ENCODE assay signal across 19 cellular contexts in genomic region chr1:3646596-3646995, GRCh38. TPM values are rescaled to one million over a fixed set of nuclear protein-coding genes. Genes with fewer than 3 reads are reported as not detected.
DNase-seq lines count a peak whose midpoint lies in the region; ATAC-seq, FAIRE-seq and TF ChIP-seq lines count a peak whose summit lies in the region.
"Had no signal": no experiment of that assay in that cellular context is flagged by ENCODE, and none has a peak within 500 bp of the region (broad histone marks: within the 10 kb centered on the region; RNA-seq: fewer than 3 reads in every experiment).

No MANE protein-coding gene starts in this region.

- no peak overlapping the region for H2AFZ ChIP-seq in HepG2 (ENCODE audit: low read length)
- no peak overlapping the region for H2AFZ ChIP-seq in GM12878 (ENCODE audit: control insufficient read depth, low read depth, low read length)
- H2AFZ ChIP-seq: GM23248 had no signal

- WGBS in right lobe of liver (ENCODE audit: insufficient coverage, low coverage, low lambda C conversion rate, missing lambda C conversion rate): 91% methylated on average over 12 of the region's 20 CpGs
- 97% methylated on average over 20 of the region's 20 CpGs for WGBS in HepG2 (ENCODE audit: low lambda C conversion rate)
- 95% methylated on average over 20 of the region's 20 CpGs for WGBS in GM12878 (ENCODE audit: insufficient coverage, insufficient replicate concordance, low lambda C conversion rate, missing lambda C conversion rate)
- 92 to 94% (median 92%) methylated on average over 20 of the region's 20 CpGs for WGBS in psoas muscle, 3 donors

- TF ChIP-seq POLR2A in right lobe of liver (IDR thresholded peaks at IDR 0.05) (no peak), HepG2 (IDR thresholded peaks at IDR 0.05; ENCODE audit: insufficient read depth in 1 of 2, low read depth in 2 of 2, low read length in 2 of 2) (no peak), GM12878 (IDR thresholded peaks at IDR 0.05; ENCODE audit: low read depth, low read length) (no peak)

- H3K4me2 ChIP-seq in HepG2 (ENCODE audit: low read depth, low read length): no peak overlapping the region
- no peak overlapping the region for H3K4me2 ChIP-seq in GM12878 (ENCODE audit: control insufficient read depth, insufficient read depth)

- H3K27ac ChIP-seq in right lobe of liver: no peak overlapping the region
- no peak overlapping the region for H3K27ac ChIP-seq in HepG2 (ENCODE audit: extremely low read length, insufficient read depth, low read length)
- H3K27ac ChIP-seq in GM12878 (ENCODE audit: control insufficient read depth, insufficient read depth): no peak overlapping the region
- no peak overlapping the region for H3K27ac ChIP-seq in psoas muscle
- H3K27ac ChIP-seq: GM23248 had no signal

- no peak for ATAC-seq in right lobe of liver
- no peak for ATAC-seq in HepG2
- ATAC-seq in GM12878: no peak
- no peak for ATAC-seq in GM21825 (IDR thresholded peaks at IDR 0.05; ENCODE audit: unreplicated experiment)
- ATAC-seq in psoas muscle: no peak

- SMC1A ChIA-PET in GM12878 (lab: Charles Lee; ENCODE audit: uncharacterized antibody, unreplicated experiment): interaction anchor here (1.6 kb wide), 1 partner anchor 20 kb away, joined by 7 read pairs; no protein-coding TSS in a partner anchor

- intact Hi-C loops in right lobe of liver (cut with DNase I) (no loop called here), HepG2 (cut with micrococcal nuclease; ENCODE audit: unreplicated experiment) (no loop called here), GM12878 (cut with micrococcal nuclease; ENCODE audit: unreplicated experiment) (no loop called here), posterior vena cava (cut with DNase I) (no loop called here), psoas muscle (cut with DNase I) (loop anchor here in 1 of 2 donors (10.0 kb wide), 1 partner anchor 258 kb away; the partner anchor contains the start of gene C1orf174)

- TF ChIP-seq EP300 in HepG2 (IDR thresholded peaks at IDR 0.05; ENCODE audit: low read depth in 2 of 2, low read length in 2 of 2) (no peak), HepG2 (CRISPR knock-in tag; IDR thresholded peaks at IDR 0.05; ENCODE audit: borderline replicate concordance) (no peak), GM12878 (IDR thresholded peaks at IDR 0.05; ENCODE audit: borderline replicate concordance in 1 of 2, control insufficient read depth in 1 of 2, low read depth in 2 of 2, low read length in 2 of 2) (no peak)

- H3K4me3 ChIP-seq in right lobe of liver (no peak overlapping the region), HepG2 (replicated peaks in 1 of 3; ENCODE audit: insufficient read depth in 1 of 3, low read depth in 2 of 3, low read length in 3 of 3) (no peak overlapping the region), GM12878 (no peak overlapping the region), psoas muscle (no peak overlapping the region)
- H3K4me3 ChIP-seq: GM23248, HAP-1 had no signal

- H3K79me2 ChIP-seq in HepG2 (ENCODE audit: insufficient read depth, low read length): peaks cover 7% of the 10 kb centered on the region
- H3K79me2 ChIP-seq in GM12878 (ENCODE audit: control insufficient read depth, insufficient read depth, low read length): peaks cover 20% of the 10 kb centered on the region

- in situ Hi-C loops in HepG2 (cut with HindIII; ENCODE audit: extremely low pct_ligation_motif_present, low pct_unique_long_range_greater_than_20kb) (no loop called here), GM12878 (cut with MboI) (no loop called here)

- CTCF ChIA-PET in HepG2 (lab: Yijun Ruan, JAX; ENCODE audit: low intra/inter-chr PET ratio, low total read pairs) (no interaction called here), GM12878 (lab: Yijun Ruan, JAX) (interaction anchor here (3.6 kb wide), 1 partner anchor 78 kb away, joined by 14 read pairs; no protein-coding TSS in a partner anchor)

- BruUV-seq in HepG2 (replicated peaks; lab: Mats Ljungman, UMichigan) (no TSS peak), GM12878 (replicated peaks; lab: Mats Ljungman, UMichigan) (no TSS peak)

- H3K27me3 ChIP-seq in right lobe of liver (peaks cover 10 to 13% of the 10 kb centered on the region in 2 donors), HepG2 (ENCODE audit: control insufficient read depth in 1 of 2, insufficient read depth in 2 of 2, low read length in 2 of 2) (peaks cover 0 to 5% of the 10 kb centered on the region in 2 experiments; a peak in 1 of 5 replicates), GM12878 (replicated peaks in 1 of 2; ENCODE audit: control insufficient read depth in 2 of 2, insufficient read depth in 2 of 2, low read length in 1 of 2) (no peaks in the 10 kb centered on the region), psoas muscle (ENCODE audit: insufficient read depth in 3 of 3, low read length in 2 of 3) (peaks cover 0 to 14% (median 13%) of the 10 kb centered on the region in 3 donors)

- POLR2A ChIA-PET in HepG2 (lab: Yijun Ruan, JAX) (no interaction called here), GM12878 (lab: Charles Lee) (interaction anchor here (2.1 kb wide), 1 partner anchor 11 kb away, joined by 5 read pairs; no protein-coding TSS in a partner anchor)

- H4K20me1 ChIP-seq in HepG2 (ENCODE audit: insufficient read depth, low read length) (no peaks in the 10 kb centered on the region), GM12878 (ENCODE audit: control insufficient read depth, insufficient read depth) (no peaks in the 10 kb centered on the region)

- H3K4me1 ChIP-seq in right lobe of liver (peaks cover 0 to 15% (median 0%) of the 10 kb centered on the region in 4 donors), HepG2 (ENCODE audit: insufficient read depth, low read length) (peaks cover 14% of the 10 kb centered on the region), GM12878 (ENCODE audit: control insufficient read depth, insufficient read depth, low read length) (peaks cover 8% of the 10 kb centered on the region), psoas muscle (peaks cover 8% of the 10 kb centered on the region)

- DNase-seq in right lobe of liver: peak in 2 of 3 donors; percentile 21 to 32
- no peak for DNase-seq in HepG2 (ENCODE audit: low spot score)
- DNase-seq in GM12878 (ENCODE audit: low read depth, low spot score): no peak
- DNase-seq in posterior vena cava (ENCODE audit: low spot score): peak; percentile 53
- no peak for DNase-seq in SW 1271 (lab: John Stamatoyannopoulos, UW)
- DNase-seq in psoas muscle: no peak
- DNase-seq: C1 segment of cervical spinal cord; CD4-positive, CD25-positive, alpha-beta regulatory T cell; CD8-positive, alpha-beta memory T cell; COR-L47; DMS 273 treated with DMSO at 0.1 percent for 48 hours; DMS53; DND-41; EL; GM23248 had no signal

- H3K36me3 ChIP-seq in right lobe of liver (peaks cover 0 to 13% (median 0%) of the 10 kb centered on the region in 4 donors), HepG2 (replicated peaks in 1 of 2; ENCODE audit: control insufficient read depth in 1 of 2, insufficient read depth in 2 of 2, low read length in 2 of 2) (peaks cover 8 to 12% of the 10 kb centered on the region in 2 experiments; a peak in 3 of 5 replicates), GM12878 (ENCODE audit: control insufficient read depth in 2 of 2, insufficient read depth in 2 of 2, low read length in 1 of 2) (peaks cover 1 to 20% of the 10 kb centered on the region in 2 experiments; a peak in 3 of 4 replicates), psoas muscle (ENCODE audit: insufficient read depth in 1 of 2, low read depth in 1 of 2) (peaks cover 0 to 42% of the 10 kb centered on the region in 2 donors)

- H3K9ac ChIP-seq in HepG2 (ENCODE audit: insufficient read depth, low read depth, low read length) (no peak overlapping the region), GM12878 (ENCODE audit: control insufficient read depth, insufficient read depth, low read length) (no peak overlapping the region)
- H3K9ac ChIP-seq: GM23248 had no signal

- RAD21 ChIA-PET in GM12878 (lab: Charles Lee; ENCODE audit: unreplicated experiment): no interaction called here

- FAIRE-seq in HepG2 (lab: Jason Lieb, UNC): no peak
- FAIRE-seq in GM12878 (lab: Jason Lieb, UNC): no peak
- FAIRE-seq: GM12891, GM19239 had no signal

- no peak for TF ChIP-seq CTCF in right lobe of liver (IDR thresholded peaks at IDR 0.05)
- no peak for TF ChIP-seq CTCF in HepG2 (CRISPR knock-in tag; IDR thresholded peaks at IDR 0.05)
- no peak for TF ChIP-seq CTCF in GM12878 (IDR thresholded peaks at IDR 0.05 in 2 of 3, conservative IDR thresholded peaks at IDR 0.05 in 1 of 3; ENCODE audit: control insufficient read depth in 2 of 3, extremely low read depth in 1 of 3, insufficient read depth in 1 of 3, low read depth in 3 of 3, low read length in 3 of 3)
- TF ChIP-seq CTCF in psoas muscle (IDR thresholded peaks at IDR 0.05): no peak

- TF ChIP-seq RAD21 in HepG2 (CRISPR knock-in tag; IDR thresholded peaks at IDR 0.05) (no peak), GM12878 (IDR thresholded peaks at IDR 0.05; ENCODE audit: insufficient read depth, low read depth, low read length) (no peak)

- H3K9me3 ChIP-seq in right lobe of liver: no peaks in the 10 kb centered on the region
- H3K9me3 ChIP-seq in HepG2 (ENCODE audit: low read length): no peaks in the 10 kb centered on the region
- no peaks in the 10 kb centered on the region for H3K9me3 ChIP-seq in GM12878 (replicated peaks; ENCODE audit: control insufficient read depth, insufficient read depth, low read length)
- no peaks in the 10 kb centered on the region for H3K9me3 ChIP-seq in psoas muscle
- H3K9me3 ChIP-seq: HAP-1 had no signal

RNA-seq across cellular contexts. Expression of gene WRAP73, which starts 3.3 kb away (rescaled TPM):
- 1 to 10 TPM; 5.6 to 9.1 (median 7.1) TPM for total RNA-seq in right lobe of liver
- total RNA-seq in HepG2 (2016; rRNA removed; fragmentation: Illumina TruSeq; extraction: Trizol): 18.1 and 21.0 TPM in 2 replicates
- total RNA-seq in HepG2 (2016; cell fraction: cytosol; rRNA removed; fragmentation: Illumina TruSeq; extraction: Trizol; ENCODE audit: low read depth): 5.0 and 5.8 TPM in 2 replicates
- total RNA-seq in HepG2 (2016; cell fraction: insoluble cytoplasmic fraction; rRNA removed; fragmentation: Illumina TruSeq; extraction: Trizol): 20.2 and 20.3 TPM in 2 replicates
- 8.8 and 10.8 TPM in 2 replicates for total RNA-seq in HepG2 (2016; cell fraction: membrane; rRNA removed; fragmentation: Illumina TruSeq; extraction: Trizol)
- total RNA-seq in HepG2 (2016; cell fraction: nucleus; rRNA removed; fragmentation: Illumina TruSeq; extraction: Trizol): 14.3 and 17.1 TPM in 2 replicates
- polyA plus RNA-seq in HepG2 (2011; rRNA removed): 40.4 and 44.1 TPM in 2 replicates
- 27.5 and 35.0 TPM in 2 replicates for polyA plus RNA-seq in HepG2 (2011; cell fraction: cytosol; rRNA removed)
- polyA plus RNA-seq in HepG2 (2011; cell fraction: nucleus; rRNA removed): 78.4 and 79.9 TPM in 2 replicates
- 12.9 and 18.3 TPM in 2 replicates for polyA plus RNA-seq in HepG2 (2012)
- polyA plus RNA-seq in HepG2 (2016; cell fraction: cytosol; fragmentation: Illumina TruSeq; extraction: Trizol; ENCODE audit: low read depth): 5.5 TPM in 2 replicates
- 19.4 and 25.1 TPM in 2 replicates for polyA plus RNA-seq in HepG2 (2016; cell fraction: insoluble cytoplasmic fraction; fragmentation: Illumina TruSeq; extraction: Trizol; ENCODE audit: low read depth)
- 6.3 and 7.2 TPM in 2 replicates for polyA plus RNA-seq in HepG2 (2016; cell fraction: membrane; fragmentation: Illumina TruSeq; extraction: Trizol; ENCODE audit: low read depth)
- 41.4 and 53.5 TPM in 2 replicates for polyA plus RNA-seq in HepG2 (2016; cell fraction: nucleus; fragmentation: Illumina TruSeq; extraction: Trizol; ENCODE audit: insufficient read depth, low read depth)
- polyA minus RNA-seq in HepG2 (2011; rRNA and poly(A)+ RNA removed; ENCODE audit: low replicate concordance): 43.7 and 46.5 TPM in 2 replicates
- polyA minus RNA-seq in HepG2 (2011; cell fraction: cytosol; rRNA and poly(A)+ RNA removed): 11.9 and 16.4 TPM in 2 replicates
- polyA minus RNA-seq in HepG2 (2011; cell fraction: nucleus; rRNA and poly(A)+ RNA removed): 18.4 and 19.5 TPM in 2 replicates
- 44.4 and 44.8 TPM in 2 replicates for total RNA-seq in GM12878 (2013; cell fraction: nucleolus; rRNA removed)
- 41.9 and 49.1 TPM in 2 replicates for total RNA-seq in GM12878 (2014; rRNA removed)
- 22.8 and 23.8 TPM in 2 replicates for total RNA-seq in GM12878 (2014; rRNA removed; fragmentation: Illumina TruSeq; extraction: Trizol)
- 37.8 and 44.4 TPM in 2 replicates for total RNA-seq in GM12878 (2021)
- 10.6 TPM for polyA plus RNA-seq in GM12878 (2011; ENCODE audit: low read depth)
- 28.7 and 49.1 TPM in 2 replicates for polyA plus RNA-seq in GM12878 (2011; rRNA removed)
- polyA plus RNA-seq in GM12878 (2011; cell fraction: cytosol; rRNA removed): 63.6 and 87.5 TPM in 2 replicates
- 186 and 229 TPM in 2 replicates for polyA plus RNA-seq in GM12878 (2011; cell fraction: nucleus; rRNA removed)
- 21.0 and 25.2 TPM in 2 replicates for polyA plus RNA-seq in GM12878 (2012)
- 13.8 and 46.8 TPM in 2 replicates for polyA plus RNA-seq in GM12878 (2014; fragmentation: Illumina TruSeq; extraction: Trizol)
- 1 to 10 TPM; 3.2 to 7.6 TPM for polyA plus RNA-seq in GM12878 (2014; fragmentation: Nextera tagmentation; extraction: Ambion mirVana)
- polyA plus RNA-seq in GM12878 (2014; rRNA removed): 65.8 and 72.6 TPM in 2 replicates
- 10 to 100 TPM; 52.5 to 58.5 TPM for polyA plus RNA-seq in GM12878 (2016; fragmentation: Nextera tagmentation; extraction: Ambion mirVana)
- polyA minus RNA-seq in GM12878 (2011; rRNA and poly(A)+ RNA removed): 22.7 and 36.0 TPM in 2 replicates
- 15.2 and 22.9 TPM in 2 replicates for polyA minus RNA-seq in GM12878 (2011; cell fraction: cytosol; rRNA and poly(A)+ RNA removed)
- polyA minus RNA-seq in GM12878 (2011; cell fraction: nucleus; rRNA and poly(A)+ RNA removed): 34.2 and 49.2 TPM in 2 replicates
- 10 to 100 TPM; 10.9 to 13.7 TPM for total RNA-seq in posterior vena cava
- 10 to 100 TPM; 10.8 to 12.6 (median 11.7) TPM for total RNA-seq in psoas muscle
- polyA plus RNA-seq in psoas muscle: 10 to 100 TPM; 14.9 to 21.8 (median 20.2) TPM

RNA-seq across cellular contexts. Expression of gene TP73, which starts 5.7 kb away (rescaled TPM):
- 1 to 10 TPM in 2 of 6 experiments, under 1 TPM in 4; 0.05 to 2.3 (median 0.32) TPM for total RNA-seq in right lobe of liver
- total RNA-seq in HepG2 (2016; rRNA removed; fragmentation: Illumina TruSeq; extraction: Trizol): 0.69 and 1.1 TPM in 2 replicates
- total RNA-seq in HepG2 (2016; cell fraction: cytosol; rRNA removed; fragmentation: Illumina TruSeq; extraction: Trizol; ENCODE audit: low read depth): 0.35 and 0.51 TPM in 2 replicates
- 0.39 and 1.1 TPM in 2 replicates for total RNA-seq in HepG2 (2016; cell fraction: insoluble cytoplasmic fraction; rRNA removed; fragmentation: Illumina TruSeq; extraction: Trizol)
- total RNA-seq in HepG2 (2016; cell fraction: membrane; rRNA removed; fragmentation: Illumina TruSeq; extraction: Trizol): 1.3 and 1.4 TPM in 2 replicates
- total RNA-seq in HepG2 (2016; cell fraction: nucleus; rRNA removed; fragmentation: Illumina TruSeq; extraction: Trizol): 1.7 and 2.1 TPM in 2 replicates
- 0.49 and 0.59 TPM in 2 replicates for polyA plus RNA-seq in HepG2 (2011; rRNA removed)
- polyA plus RNA-seq in HepG2 (2011; cell fraction: cytosol; rRNA removed): 0.10 and 0.28 TPM in 2 replicates
- polyA plus RNA-seq in HepG2 (2011; cell fraction: nucleus; rRNA removed): 1.8 and 3.5 TPM in 2 replicates
- polyA plus RNA-seq in HepG2 (2012): 0.37 and 0.74 TPM in 2 replicates
- polyA plus RNA-seq in HepG2 (2016; cell fraction: cytosol; fragmentation: Illumina TruSeq; extraction: Trizol; ENCODE audit: low read depth): 0.45 and 0.53 TPM in 2 replicates
- polyA plus RNA-seq in HepG2 (2016; cell fraction: insoluble cytoplasmic fraction; fragmentation: Illumina TruSeq; extraction: Trizol; ENCODE audit: low read depth): 1.5 and 1.9 TPM in 2 replicates
- 0.93 and 1.4 TPM in 2 replicates for polyA plus RNA-seq in HepG2 (2016; cell fraction: membrane; fragmentation: Illumina TruSeq; extraction: Trizol; ENCODE audit: low read depth)
- 3.4 and 3.9 TPM in 2 replicates for polyA plus RNA-seq in HepG2 (2016; cell fraction: nucleus; fragmentation: Illumina TruSeq; extraction: Trizol; ENCODE audit: insufficient read depth, low read depth)
- polyA minus RNA-seq in HepG2 (2011; rRNA and poly(A)+ RNA removed; ENCODE audit: low replicate concordance): 0.48 TPM in 1 of 2 replicates, not detected in the other
- 0.30 and 0.62 TPM in 2 replicates for polyA minus RNA-seq in HepG2 (2011; cell fraction: cytosol; rRNA and poly(A)+ RNA removed)
- 0.99 and 1.2 TPM in 2 replicates for polyA minus RNA-seq in HepG2 (2011; cell fraction: nucleus; rRNA and poly(A)+ RNA removed)
- total RNA-seq in GM12878 (2013; cell fraction: nucleolus; rRNA removed): 89.6 and 102 TPM in 2 replicates
- total RNA-seq in GM12878 (2014; rRNA removed): 18.6 and 20.4 TPM in 2 replicates
- 7.8 and 8.5 TPM in 2 replicates for total RNA-seq in GM12878 (2014; rRNA removed; fragmentation: Illumina TruSeq; extraction: Trizol)
- 49.6 and 54.2 TPM in 2 replicates for total RNA-seq in GM12878 (2021)
- polyA plus RNA-seq in GM12878 (2011; ENCODE audit: low read depth): 5.6 TPM
- polyA plus RNA-seq in GM12878 (2011; rRNA removed): 3.3 and 6.5 TPM in 2 replicates
- 9.1 and 11.1 TPM in 2 replicates for polyA plus RNA-seq in GM12878 (2011; cell fraction: cytosol; rRNA removed)
- polyA plus RNA-seq in GM12878 (2011; cell fraction: nucleus; rRNA removed): 63.3 and 74.6 TPM in 2 replicates
- 19.5 and 20.0 TPM in 2 replicates for polyA plus RNA-seq in GM12878 (2012)
- polyA plus RNA-seq in GM12878 (2014; fragmentation: Illumina TruSeq; extraction: Trizol): 3.4 and 9.3 TPM in 2 replicates
- polyA plus RNA-seq in GM12878 (2014; fragmentation: Nextera tagmentation; extraction: Ambion mirVana): under 1 TPM; 0.08 to 0.22 TPM
- 20.4 and 28.7 TPM in 2 replicates for polyA plus RNA-seq in GM12878 (2014; rRNA removed)
- polyA plus RNA-seq in GM12878 (2016; fragmentation: Nextera tagmentation; extraction: Ambion mirVana): 10 to 100 TPM; 24.8 to 29.4 TPM
- polyA minus RNA-seq in GM12878 (2011; rRNA and poly(A)+ RNA removed): 10.9 and 22.2 TPM in 2 replicates
- polyA minus RNA-seq in GM12878 (2011; cell fraction: cytosol; rRNA and poly(A)+ RNA removed): 13.4 and 15.6 TPM in 2 replicates
- 23.7 and 49.5 TPM in 2 replicates for polyA minus RNA-seq in GM12878 (2011; cell fraction: nucleus; rRNA and poly(A)+ RNA removed)
- not detected for total RNA-seq in posterior vena cava
- total RNA-seq in psoas muscle: under 1 TPM in 1 of 4 donors, not detected in 3; 0.13 TPM
- under 1 TPM in 2 of 3 donors, not detected in 1; under 0.01 to 0.01 TPM for polyA plus RNA-seq in psoas muscle
- total RNA-seq: CD4-positive, CD25-positive, alpha-beta regulatory T cell; GM23248 had no signal
- polyA plus RNA-seq: GM23248 had no signal

RNA-seq across cellular contexts. Expression of gene TPRG1L, which starts 21.8 kb away (rescaled TPM):
- 10 to 100 TPM; 42.5 to 54.6 (median 53.4) TPM for total RNA-seq in right lobe of liver
- 21.3 and 31.7 TPM in 2 replicates for total RNA-seq in HepG2 (2016; rRNA removed; fragmentation: Illumina TruSeq; extraction: Trizol)
- 5.7 and 6.3 TPM in 2 replicates for total RNA-seq in HepG2 (2016; cell fraction: cytosol; rRNA removed; fragmentation: Illumina TruSeq; extraction: Trizol; ENCODE audit: low read depth)
- total RNA-seq in HepG2 (2016; cell fraction: insoluble cytoplasmic fraction; rRNA removed; fragmentation: Illumina TruSeq; extraction: Trizol): 20.0 and 34.6 TPM in 2 replicates
- total RNA-seq in HepG2 (2016; cell fraction: membrane; rRNA removed; fragmentation: Illumina TruSeq; extraction: Trizol): 26.8 and 28.4 TPM in 2 replicates
- total RNA-seq in HepG2 (2016; cell fraction: nucleus; rRNA removed; fragmentation: Illumina TruSeq; extraction: Trizol): 13.9 and 17.8 TPM in 2 replicates
- polyA plus RNA-seq in HepG2 (2011; rRNA removed): 37.4 and 44.3 TPM in 2 replicates
- 39.8 and 48.5 TPM in 2 replicates for polyA plus RNA-seq in HepG2 (2011; cell fraction: cytosol; rRNA removed)
- polyA plus RNA-seq in HepG2 (2011; cell fraction: nucleus; rRNA removed): 18.5 and 21.7 TPM in 2 replicates
- polyA plus RNA-seq in HepG2 (2012): 32.1 and 36.9 TPM in 2 replicates
- polyA plus RNA-seq in HepG2 (2016; cell fraction: cytosol; fragmentation: Illumina TruSeq; extraction: Trizol; ENCODE audit: low read depth): 9.7 and 10.7 TPM in 2 replicates
- 66.4 and 67.1 TPM in 2 replicates for polyA plus RNA-seq in HepG2 (2016; cell fraction: insoluble cytoplasmic fraction; fragmentation: Illumina TruSeq; extraction: Trizol; ENCODE audit: low read depth)
- polyA plus RNA-seq in HepG2 (2016; cell fraction: membrane; fragmentation: Illumina TruSeq; extraction: Trizol; ENCODE audit: low read depth): 27.9 and 28.2 TPM in 2 replicates
- 42.7 TPM in 2 replicates for polyA plus RNA-seq in HepG2 (2016; cell fraction: nucleus; fragmentation: Illumina TruSeq; extraction: Trizol; ENCODE audit: insufficient read depth, low read depth)
- 33.6 and 37.3 TPM in 2 replicates for polyA minus RNA-seq in HepG2 (2011; rRNA and poly(A)+ RNA removed; ENCODE audit: low replicate concordance)
- 24.6 and 30.2 TPM in 2 replicates for polyA minus RNA-seq in HepG2 (2011; cell fraction: cytosol; rRNA and poly(A)+ RNA removed)
- polyA minus RNA-seq in HepG2 (2011; cell fraction: nucleus; rRNA and poly(A)+ RNA removed): 8.0 and 10.2 TPM in 2 replicates
- total RNA-seq in GM12878 (2013; cell fraction: nucleolus; rRNA removed): 3.6 and 3.8 TPM in 2 replicates
- 5.3 and 5.8 TPM in 2 replicates for total RNA-seq in GM12878 (2014; rRNA removed)
- 7.3 and 7.6 TPM in 2 replicates for total RNA-seq in GM12878 (2014; rRNA removed; fragmentation: Illumina TruSeq; extraction: Trizol)
- 9.6 and 10.9 TPM in 2 replicates for total RNA-seq in GM12878 (2021)
- 11.2 TPM for polyA plus RNA-seq in GM12878 (2011; ENCODE audit: low read depth)
- 14.6 and 16.5 TPM in 2 replicates for polyA plus RNA-seq in GM12878 (2011; rRNA removed)
- 16.9 and 19.2 TPM in 2 replicates for polyA plus RNA-seq in GM12878 (2011; cell fraction: cytosol; rRNA removed)
- 5.5 and 7.1 TPM in 2 replicates for polyA plus RNA-seq in GM12878 (2011; cell fraction: nucleus; rRNA removed)
- polyA plus RNA-seq in GM12878 (2012): 15.3 TPM in 2 replicates
- 12.1 and 12.2 TPM in 2 replicates for polyA plus RNA-seq in GM12878 (2014; fragmentation: Illumina TruSeq; extraction: Trizol)
- 1 to 10 TPM; 1.5 to 5.2 TPM for polyA plus RNA-seq in GM12878 (2014; fragmentation: Nextera tagmentation; extraction: Ambion mirVana)
- polyA plus RNA-seq in GM12878 (2014; rRNA removed): 10.5 and 11.6 TPM in 2 replicates
- 1 to 10 TPM; 6.9 to 8.3 TPM for polyA plus RNA-seq in GM12878 (2016; fragmentation: Nextera tagmentation; extraction: Ambion mirVana)
- 9.4 and 14.6 TPM in 2 replicates for polyA minus RNA-seq in GM12878 (2011; rRNA and poly(A)+ RNA removed)
- polyA minus RNA-seq in GM12878 (2011; cell fraction: cytosol; rRNA and poly(A)+ RNA removed): 5.7 and 6.7 TPM in 2 replicates
- polyA minus RNA-seq in GM12878 (2011; cell fraction: nucleus; rRNA and poly(A)+ RNA removed): 1.6 and 3.5 TPM in 2 replicates
- 10 to 100 TPM; 37.5 to 45.6 TPM for total RNA-seq in posterior vena cava
- total RNA-seq in psoas muscle: 10 to 100 TPM; 37.9 to 49.2 (median 39.2) TPM
- polyA plus RNA-seq in psoas muscle: 10 to 100 TPM; 33.9 to 66.4 (median 45.0) TPM

RNA-seq across cellular contexts. Expression of gene MEGF6, which starts 35.3 kb away (rescaled TPM):
- total RNA-seq in right lobe of liver: 1 to 10 TPM; 2.2 to 9.6 (median 4.4) TPM
- total RNA-seq in HepG2 (2016; rRNA removed; fragmentation: Illumina TruSeq; extraction: Trizol): 0.76 and 1.9 TPM in 2 replicates
- total RNA-seq in HepG2 (2016; cell fraction: cytosol; rRNA removed; fragmentation: Illumina TruSeq; extraction: Trizol; ENCODE audit: low read depth): 0.18 and 0.61 TPM in 2 replicates
- total RNA-seq in HepG2 (2016; cell fraction: insoluble cytoplasmic fraction; rRNA removed; fragmentation: Illumina TruSeq; extraction: Trizol): 0.70 and 2.7 TPM in 2 replicates
- total RNA-seq in HepG2 (2016; cell fraction: membrane; rRNA removed; fragmentation: Illumina TruSeq; extraction: Trizol): 0.52 and 0.96 TPM in 2 replicates
- total RNA-seq in HepG2 (2016; cell fraction: nucleus; rRNA removed; fragmentation: Illumina TruSeq; extraction: Trizol): 2.7 and 3.4 TPM in 2 replicates
- polyA plus RNA-seq in HepG2 (2011; rRNA removed): 1.9 and 3.5 TPM in 2 replicates
- 0.90 and 1.8 TPM in 2 replicates for polyA plus RNA-seq in HepG2 (2011; cell fraction: cytosol; rRNA removed)
- polyA plus RNA-seq in HepG2 (2011; cell fraction: nucleus; rRNA removed): 68.1 and 94.7 TPM in 2 replicates
- 3.6 and 4.8 TPM in 2 replicates for polyA plus RNA-seq in HepG2 (2012)
- polyA plus RNA-seq in HepG2 (2016; cell fraction: cytosol; fragmentation: Illumina TruSeq; extraction: Trizol; ENCODE audit: low read depth): 0.09 and 0.19 TPM in 2 replicates
- 0.80 and 1.3 TPM in 2 replicates for polyA plus RNA-seq in HepG2 (2016; cell fraction: insoluble cytoplasmic fraction; fragmentation: Illumina TruSeq; extraction: Trizol; ENCODE audit: low read depth)
- 0.19 and 0.34 TPM in 2 replicates for polyA plus RNA-seq in HepG2 (2016; cell fraction: membrane; fragmentation: Illumina TruSeq; extraction: Trizol; ENCODE audit: low read depth)
- polyA plus RNA-seq in HepG2 (2016; cell fraction: nucleus; fragmentation: Illumina TruSeq; extraction: Trizol; ENCODE audit: insufficient read depth, low read depth): 8.1 and 10.4 TPM in 2 replicates
- 3.5 and 4.6 TPM in 2 replicates for polyA minus RNA-seq in HepG2 (2011; rRNA and poly(A)+ RNA removed; ENCODE audit: low replicate concordance)
- 1.7 and 2.4 TPM in 2 replicates for polyA minus RNA-seq in HepG2 (2011; cell fraction: cytosol; rRNA and poly(A)+ RNA removed)
- polyA minus RNA-seq in HepG2 (2011; cell fraction: nucleus; rRNA and poly(A)+ RNA removed): 5.6 and 10.6 TPM in 2 replicates
- total RNA-seq in GM12878 (2013; cell fraction: nucleolus; rRNA removed): 23.2 and 27.8 TPM in 2 replicates
- total RNA-seq in GM12878 (2014; rRNA removed): not detected in 2 replicates
- total RNA-seq in GM12878 (2014; rRNA removed; fragmentation: Illumina TruSeq; extraction: Trizol): not detected in 2 replicates
- 0.32 and 0.41 TPM in 2 replicates for total RNA-seq in GM12878 (2021)
- not detected for polyA plus RNA-seq in GM12878 (2011; ENCODE audit: low read depth)
- polyA plus RNA-seq in GM12878 (2011; rRNA removed): 0.06 TPM in 1 of 2 replicates, not detected in the other
- 0.03 TPM in 2 replicates for polyA plus RNA-seq in GM12878 (2011; cell fraction: cytosol; rRNA removed)
- 1.6 and 1.8 TPM in 2 replicates for polyA plus RNA-seq in GM12878 (2011; cell fraction: nucleus; rRNA removed)
- 0.20 and 0.24 TPM in 2 replicates for polyA plus RNA-seq in GM12878 (2012)
- polyA plus RNA-seq in GM12878 (2014; fragmentation: Illumina TruSeq; extraction: Trizol): not detected in 2 replicates
- not detected for polyA plus RNA-seq in GM12878 (2014; fragmentation: Nextera tagmentation; extraction: Ambion mirVana)
- polyA plus RNA-seq in GM12878 (2014; rRNA removed): 0.01 and 0.03 TPM in 2 replicates
- not detected for polyA plus RNA-seq in GM12878 (2016; fragmentation: Nextera tagmentation; extraction: Ambion mirVana)
- polyA minus RNA-seq in GM12878 (2011; rRNA and poly(A)+ RNA removed): 0.05 TPM in 1 of 2 replicates, not detected in the other
- 0.21 and 0.27 TPM in 2 replicates for polyA minus RNA-seq in GM12878 (2011; cell fraction: cytosol; rRNA and poly(A)+ RNA removed)
- polyA minus RNA-seq in GM12878 (2011; cell fraction: nucleus; rRNA and poly(A)+ RNA removed): 0.19 and 0.24 TPM in 2 replicates
- 100 to 1,000 TPM in 1 of 2 donors, 10 to 100 TPM in 1; 82.3 to 123 TPM for total RNA-seq in posterior vena cava
- 1 to 10 TPM; 3.7 to 5.5 (median 4.5) TPM for total RNA-seq in psoas muscle
- polyA plus RNA-seq in psoas muscle: 1 to 10 TPM in 2 of 3 donors, under 1 TPM in 1; 0.67 to 2.4 (median 1.6) TPM

Comparison
In these comparisons a context has a peak if more than half of its experiments do, and no peak if none do; other contexts are left out.
1. DNase-seq: peak in right lobe of liver (2 of 3) and posterior vena cava (single experiment); none in HepG2 (single experiment), GM12878 (single experiment), SW 1271 (0 of 2) and psoas muscle (0 of 2).